In the genomic region with DNA sequence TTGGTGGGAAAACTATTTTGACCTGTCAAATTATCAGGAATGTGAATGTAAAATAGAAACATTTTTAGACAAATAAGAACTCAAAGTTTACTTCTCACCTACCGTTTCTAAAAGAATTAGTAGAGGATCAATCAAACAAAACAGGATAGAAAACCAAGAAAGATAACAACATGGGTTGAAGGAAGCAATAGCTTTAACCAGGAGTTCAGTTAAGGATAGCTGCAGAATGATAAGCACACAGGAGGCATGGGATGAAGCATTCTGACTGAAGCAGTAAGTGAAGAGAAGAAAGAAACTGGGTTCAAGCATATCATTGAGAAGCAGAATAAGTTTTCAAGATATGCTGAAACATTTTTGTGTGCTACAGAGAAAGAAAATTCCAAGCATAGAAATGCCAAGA, we compare ENCODE assay signal across 20 cellular contexts. TPM values are rescaled to one million over a fixed set of nuclear protein-coding genes. Genes with fewer than 3 reads are reported as not detected.
DNase-seq lines count a peak whose midpoint lies in the region; ATAC-seq, FAIRE-seq and TF ChIP-seq lines count a peak whose summit lies in the region.
"Had no signal": no experiment of that assay in that cellular context is flagged by ENCODE, and none has a peak within 500 bp of the region (broad histone marks: within the 10 kb centered on the region; RNA-seq: fewer than 3 reads in every experiment).

No MANE protein-coding gene starts in this region.

- H3K9me3 ChIP-seq in K562 (replicated peaks; ENCODE audit: control insufficient read depth, insufficient read depth, low read depth, low read length) (peaks cover 3% of the 10 kb centered on the region; the same call in 1 of the 2 replicates), esophagus squamous epithelium (peaks cover 0 to 6% (median 3%) of the 10 kb centered on the region in 3 donors), kidney (ENCODE audit: control insufficient read depth in 1 of 2, low read length in 2 of 2) (peaks cover 0 to 7% of the 10 kb centered on the region in 2 donors)
- H3K9me3 ChIP-seq: BE2C had no signal

- TF ChIP-seq CTCF in D721Med (IDR thresholded peaks at IDR 0.05; ENCODE audit: insufficient read depth, missing control alignments) = no peak
- TF ChIP-seq CTCF in K562 (IDR thresholded peaks at IDR 0.05 in 2 of 3, conservative IDR thresholded peaks at IDR 0.05 in 1 of 3; ENCODE audit: insufficient read depth in 2 of 3, low read depth in 1 of 3, low read length in 3 of 3) = no peak
- no peak for TF ChIP-seq CTCF in esophagus squamous epithelium (IDR thresholded peaks at IDR 0.05)
- TF ChIP-seq CTCF in kidney (IDR thresholded peaks at IDR 0.05; ENCODE audit: borderline replicate concordance, extremely low read depth, insufficient read depth) = no peak

- peak; percentile 32 for FAIRE-seq in D721Med (lab: Jason Lieb, UNC)
- FAIRE-seq in K562 (lab: Jason Lieb, UNC) = no peak
- no peak for FAIRE-seq in kidney (lab: Jason Lieb, UNC)
- FAIRE-seq: A204.1, G401.6, GM12891, GM19239 had no signal

- TF ChIP-seq POLR2A in K562 (conservative IDR thresholded peaks at IDR 0.05) = no peak
- no peak for TF ChIP-seq POLR2A in esophagus squamous epithelium (IDR thresholded peaks at IDR 0.05)

- no peaks in the 10 kb centered on the region for H3K27me3 ChIP-seq in K562 (ENCODE audit: control insufficient read depth in 2 of 2, insufficient read depth in 2 of 2, low read length in 2 of 2)
- no peaks in the 10 kb centered on the region for H3K27me3 ChIP-seq in esophagus squamous epithelium
- H3K27me3 ChIP-seq: BE2C, BLaER1 had no signal

- no peak for TF ChIP-seq RAD21 in K562 (CRISPR knock-in tag; conservative IDR thresholded peaks at IDR 0.05 in 1 of 2, IDR thresholded peaks at IDR 0.05 in 1 of 2)

- POLR2A ChIA-PET in K562 (lab: Yijun Ruan, JAX) = interaction anchor here (0.6 to 1.4 kb wide), 3 partner anchors 17 to 68 kb away, joined by 3 to 6 read pairs (median 4); no protein-coding TSS in a partner anchor

- no peak overlapping the region for H2AFZ ChIP-seq in K562 (ENCODE audit: low read depth, low read length)

- peak; percentile 23; the same call in 1 of the 2 replicates for TF ChIP-seq EP300 in K562 (IDR thresholded peaks at IDR 0.05; ENCODE audit: low read length)

- DNase-seq in D721Med (ENCODE audit: insufficient read length, low spot score) (no peak), OCI-M1 (lab: John Stamatoyannopoulos, UW) (peak; percentile 16), K562 (ENCODE audit: extremely low read depth in 1 of 4, low spot score in 3 of 4) (peak in 1 of 4 experiments; percentile 18), esophagus squamous epithelium (lab: John Stamatoyannopoulos, UW) (no peak), kidney (no peak)
- DNase-seq: 8988T; ACHN; BE2C; C1 segment of cervical spinal cord; CD4-positive, alpha-beta memory T cell; CD4-positive, CD25-positive, alpha-beta regulatory T cell; CD8-positive, alpha-beta memory T cell; COR-L47; DMS79 treated with DMSO at 0.1 percent for 48 hours; GF-D8 had no signal

- no peak overlapping the region for H3K4me2 ChIP-seq in K562 (ENCODE audit: insufficient read depth, low read length)
- H3K4me2 ChIP-seq: BLaER1 had no signal

- H3K36me3 ChIP-seq in K562 (ENCODE audit: control insufficient read depth, insufficient read depth, low read length) = peaks cover 4% of the 10 kb centered on the region; the same call in 1 of the 3 replicates
- H3K36me3 ChIP-seq in esophagus squamous epithelium = peaks cover 0 to 13% (median 0%) of the 10 kb centered on the region in 3 donors
- no peaks in the 10 kb centered on the region for H3K36me3 ChIP-seq in kidney (ENCODE audit: control insufficient read depth in 1 of 2, insufficient read depth in 2 of 2, low read length in 2 of 2)
- H3K36me3 ChIP-seq: BE2C had no signal

- H3K4me3 ChIP-seq in K562 = no peak overlapping the region
- H3K4me3 ChIP-seq in esophagus squamous epithelium = no peak overlapping the region
- H3K4me3 ChIP-seq in kidney (ENCODE audit: low read length in 2 of 2) = no peak overlapping the region
- H3K4me3 ChIP-seq: BLaER1 had no signal

- intact Hi-C loops in K562 (cut with micrococcal nuclease) (no loop called here), esophagus squamous epithelium (cut with DNase I) (no loop called here), kidney (cut with DNase I) (no loop called here)

- H3K9ac ChIP-seq in K562 (ENCODE audit: insufficient read depth in 1 of 2, low read depth in 2 of 2, low read length in 2 of 2) (no peak overlapping the region), kidney (ENCODE audit: low read length in 2 of 2) (no peak overlapping the region)
- H3K9ac ChIP-seq: BLaER1 had no signal

- peaks cover 4 to 6% of the 10 kb centered on the region in 2 experiments; a peak in 3 of 5 replicates for H3K4me1 ChIP-seq in K562 (replicated peaks in 1 of 2; ENCODE audit: control insufficient read depth in 2 of 2, insufficient read depth in 2 of 2, low read length in 2 of 2)
- H3K4me1 ChIP-seq in esophagus squamous epithelium = no peaks in the 10 kb centered on the region
- H3K4me1 ChIP-seq in kidney (ENCODE audit: control insufficient read depth in 1 of 2, insufficient read depth in 1 of 2, low read depth in 1 of 2, low read length in 2 of 2) = no peaks in the 10 kb centered on the region
- H3K4me1 ChIP-seq: BE2C, BLaER1 had no signal

- H3K9me1 ChIP-seq in K562 (ENCODE audit: control insufficient read depth, insufficient read depth, low read length) = no peaks in the 10 kb centered on the region

- CTCF ChIA-PET in K562 (lab: Yijun Ruan, JAX; ENCODE audit: low intra/inter-chr PET ratio) = no interaction called here

- ATAC-seq in K562 = peak; percentile 64

- no peaks in the 10 kb centered on the region for H4K20me1 ChIP-seq in K562 (replicated peaks; ENCODE audit: control insufficient read depth, insufficient read depth, low read length)
- H4K20me1 ChIP-seq: BLaER1 had no signal

- peak overlapping the region; percentile 2; the same call in 1 of the 3 replicates for H3K27ac ChIP-seq in K562 (ENCODE audit: extremely low read depth, low read depth, low read length)
- H3K27ac ChIP-seq in esophagus squamous epithelium = no peak overlapping the region
- no peak overlapping the region for H3K27ac ChIP-seq in kidney (ENCODE audit: low read depth in 2 of 2, low read length in 2 of 2)
- H3K27ac ChIP-seq: BLaER1 had no signal

- in situ Hi-C loops in K562 (cut with MboI) = no loop called here

- BruUV-seq in K562 (replicated peaks; lab: Mats Ljungman, UMichigan) = no TSS peak

- 5% methylated on average over 1 of the region's 1 CpG for WGBS in K562 (ENCODE audit: insufficient coverage, low coverage, missing lambda C conversion rate)
- WGBS in esophagus squamous epithelium, 2 donors = 48 to 55% methylated on average over 1 of the region's 1 CpG

- H3K79me2 ChIP-seq in K562 (ENCODE audit: control insufficient read depth, insufficient read depth, low read length) = no peaks in the 10 kb centered on the region

TF ChIP-seq in K562, 482 proteins besides CTCF, POLR2A, EP300 and RAD21 (continues in another document):
- TF ChIP-seq ARID1B (IDR thresholded peaks at IDR 0.05) = peak; percentile 60; the same call in 1 of the 2 replicates
- TF ChIP-seq PTBP1 (IDR thresholded peaks at IDR 0.05; ENCODE audit: low read depth, low read length) = no peak
- peak; percentile 35 for TF ChIP-seq TAF9B (IDR thresholded peaks at IDR 0.05; ENCODE audit: partially characterized antibody)
- 0 out of 2 replicates have a peak, but pooled peaks have one; percentile 10 for TF ChIP-seq TCF3 (CRISPR knock-in tag; IDR thresholded peaks at IDR 0.05)
- TF ChIP-seq CBFA2T3 (IDR thresholded peaks at IDR 0.05) = peak; percentile 66
- TF ChIP-seq, protein P1, sequence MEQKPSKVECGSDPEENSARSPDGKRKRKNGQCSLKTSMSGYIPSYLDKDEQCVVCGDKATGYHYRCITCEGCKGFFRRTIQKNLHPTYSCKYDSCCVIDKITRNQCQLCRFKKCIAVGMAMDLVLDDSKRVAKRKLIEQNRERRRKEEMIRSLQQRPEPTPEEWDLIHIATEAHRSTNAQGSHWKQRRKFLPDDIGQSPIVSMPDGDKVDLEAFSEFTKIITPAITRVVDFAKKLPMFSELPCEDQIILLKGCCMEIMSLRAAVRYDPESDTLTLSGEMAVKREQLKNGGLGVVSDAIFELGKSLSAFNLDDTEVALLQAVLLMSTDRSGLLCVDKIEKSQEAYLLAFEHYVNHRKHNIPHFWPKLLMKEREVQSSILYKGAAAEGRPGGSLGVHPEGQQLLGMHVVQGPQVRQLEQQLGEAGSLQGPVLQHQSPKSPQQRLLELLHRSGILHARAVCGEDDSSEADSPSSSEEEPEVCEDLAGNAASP (IDR thresholded peaks at IDR 0.05) = 0 out of 2 replicates have a peak, but pooled peaks have one; percentile 35
- TF ChIP-seq NCOR1 (IDR thresholded peaks at IDR 0.05) = peak; percentile 48; the same call in 1 of the 2 replicates

RNA-seq across cellular contexts. Expression of a gene that starts 52.3 kb away (rescaled TPM):
- 26.0 and 36.6 TPM in 2 replicates for total RNA-seq in K562 (2011; cell fraction: chromatin; rRNA removed; ENCODE audit: low replicate concordance)
- total RNA-seq in K562 (2011; cell fraction: nucleolus; rRNA removed) = 21.5 and 28.8 TPM in 2 replicates
- total RNA-seq in K562 (2011; cell fraction: nucleoplasm; rRNA removed) = 34.2 and 50.5 TPM in 2 replicates
- total RNA-seq in K562 (2014; rRNA removed) (17.9 and 22.5 TPM in 2 replicates), K562 (2014; rRNA removed; fragmentation: Illumina TruSeq; extraction: Trizol) (30.5 and 33.3 TPM in 2 replicates), K562 (2015; rRNA removed; fragmentation: Illumina TruSeq; extraction: Trizol) (27.0 and 31.4 TPM in 2 replicates), K562 (2021) (26.2 and 29.1 TPM in 2 replicates), esophagus squamous epithelium (10 to 100 TPM; 10.7 to 45.2 (median 22.6) TPM), kidney (50.1 TPM)
- polyA plus RNA-seq in K562 (2011; rRNA removed) (37.2 and 43.3 TPM in 2 replicates), K562 (2014; fragmentation: Illumina TruSeq; extraction: Trizol) (21.3 and 25.1 TPM in 2 replicates), K562 (2014; fragmentation: Nextera tagmentation; extraction: Ambion mirVana) (10 to 100 TPM; 10.4 to 11.3 TPM), K562 (2014; rRNA removed) (16.6 TPM in 2 replicates), kidney (ENCODE audit: insufficient read depth, low read depth, low replicate concordance) (16.9 TPM)
- 20.1 and 40.3 TPM in 2 replicates for polyA plus RNA-seq in K562 (2011; cell fraction: cytosol; rRNA removed)
- 11.0 and 18.5 TPM in 2 replicates for polyA plus RNA-seq in K562 (2011; cell fraction: nucleus; rRNA removed)
- 34.6 and 37.6 TPM in 2 replicates for polyA plus RNA-seq in K562 (2012)
- 78.2 and 99.4 TPM in 2 replicates for polyA minus RNA-seq in K562 (2011; rRNA and poly(A)+ RNA removed)
- 30.4 and 37.3 TPM in 2 replicates for polyA minus RNA-seq in K562 (2011; cell fraction: cytosol; rRNA and poly(A)+ RNA removed)
- polyA minus RNA-seq in K562 (2011; cell fraction: nucleus; rRNA and poly(A)+ RNA removed) = 6.6 and 15.6 TPM in 2 replicates
